In the genomic region with DNA sequence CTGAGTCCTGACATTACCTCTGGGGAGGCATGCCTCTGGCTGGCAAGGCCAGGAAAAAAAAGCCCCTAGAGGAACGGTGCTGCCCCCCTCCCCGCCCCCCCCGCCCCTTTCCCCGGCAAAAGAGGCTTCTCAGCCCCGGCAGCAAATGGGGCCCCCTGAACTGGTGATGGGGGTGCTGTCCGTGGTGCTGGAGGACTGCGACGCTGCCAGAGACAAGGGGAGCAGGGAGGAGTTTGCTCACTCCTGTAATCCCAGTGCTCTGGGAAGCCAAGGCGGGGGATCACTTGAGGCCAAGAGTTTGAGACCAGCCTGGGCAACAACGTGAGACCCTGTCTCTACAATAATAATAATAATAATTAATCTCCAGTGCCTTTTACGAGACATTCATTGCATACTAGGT, we compare ENCODE assay signal across 1 cellular context.
TF ChIP-seq lines count a peak whose summit lies in the region.

No MANE protein-coding gene starts in this region.

TF ChIP-seq in GM23338, 12 proteins besides CTCF, POLR2A, EP300 and RAD21:
- TF ChIP-seq, protein P1, sequence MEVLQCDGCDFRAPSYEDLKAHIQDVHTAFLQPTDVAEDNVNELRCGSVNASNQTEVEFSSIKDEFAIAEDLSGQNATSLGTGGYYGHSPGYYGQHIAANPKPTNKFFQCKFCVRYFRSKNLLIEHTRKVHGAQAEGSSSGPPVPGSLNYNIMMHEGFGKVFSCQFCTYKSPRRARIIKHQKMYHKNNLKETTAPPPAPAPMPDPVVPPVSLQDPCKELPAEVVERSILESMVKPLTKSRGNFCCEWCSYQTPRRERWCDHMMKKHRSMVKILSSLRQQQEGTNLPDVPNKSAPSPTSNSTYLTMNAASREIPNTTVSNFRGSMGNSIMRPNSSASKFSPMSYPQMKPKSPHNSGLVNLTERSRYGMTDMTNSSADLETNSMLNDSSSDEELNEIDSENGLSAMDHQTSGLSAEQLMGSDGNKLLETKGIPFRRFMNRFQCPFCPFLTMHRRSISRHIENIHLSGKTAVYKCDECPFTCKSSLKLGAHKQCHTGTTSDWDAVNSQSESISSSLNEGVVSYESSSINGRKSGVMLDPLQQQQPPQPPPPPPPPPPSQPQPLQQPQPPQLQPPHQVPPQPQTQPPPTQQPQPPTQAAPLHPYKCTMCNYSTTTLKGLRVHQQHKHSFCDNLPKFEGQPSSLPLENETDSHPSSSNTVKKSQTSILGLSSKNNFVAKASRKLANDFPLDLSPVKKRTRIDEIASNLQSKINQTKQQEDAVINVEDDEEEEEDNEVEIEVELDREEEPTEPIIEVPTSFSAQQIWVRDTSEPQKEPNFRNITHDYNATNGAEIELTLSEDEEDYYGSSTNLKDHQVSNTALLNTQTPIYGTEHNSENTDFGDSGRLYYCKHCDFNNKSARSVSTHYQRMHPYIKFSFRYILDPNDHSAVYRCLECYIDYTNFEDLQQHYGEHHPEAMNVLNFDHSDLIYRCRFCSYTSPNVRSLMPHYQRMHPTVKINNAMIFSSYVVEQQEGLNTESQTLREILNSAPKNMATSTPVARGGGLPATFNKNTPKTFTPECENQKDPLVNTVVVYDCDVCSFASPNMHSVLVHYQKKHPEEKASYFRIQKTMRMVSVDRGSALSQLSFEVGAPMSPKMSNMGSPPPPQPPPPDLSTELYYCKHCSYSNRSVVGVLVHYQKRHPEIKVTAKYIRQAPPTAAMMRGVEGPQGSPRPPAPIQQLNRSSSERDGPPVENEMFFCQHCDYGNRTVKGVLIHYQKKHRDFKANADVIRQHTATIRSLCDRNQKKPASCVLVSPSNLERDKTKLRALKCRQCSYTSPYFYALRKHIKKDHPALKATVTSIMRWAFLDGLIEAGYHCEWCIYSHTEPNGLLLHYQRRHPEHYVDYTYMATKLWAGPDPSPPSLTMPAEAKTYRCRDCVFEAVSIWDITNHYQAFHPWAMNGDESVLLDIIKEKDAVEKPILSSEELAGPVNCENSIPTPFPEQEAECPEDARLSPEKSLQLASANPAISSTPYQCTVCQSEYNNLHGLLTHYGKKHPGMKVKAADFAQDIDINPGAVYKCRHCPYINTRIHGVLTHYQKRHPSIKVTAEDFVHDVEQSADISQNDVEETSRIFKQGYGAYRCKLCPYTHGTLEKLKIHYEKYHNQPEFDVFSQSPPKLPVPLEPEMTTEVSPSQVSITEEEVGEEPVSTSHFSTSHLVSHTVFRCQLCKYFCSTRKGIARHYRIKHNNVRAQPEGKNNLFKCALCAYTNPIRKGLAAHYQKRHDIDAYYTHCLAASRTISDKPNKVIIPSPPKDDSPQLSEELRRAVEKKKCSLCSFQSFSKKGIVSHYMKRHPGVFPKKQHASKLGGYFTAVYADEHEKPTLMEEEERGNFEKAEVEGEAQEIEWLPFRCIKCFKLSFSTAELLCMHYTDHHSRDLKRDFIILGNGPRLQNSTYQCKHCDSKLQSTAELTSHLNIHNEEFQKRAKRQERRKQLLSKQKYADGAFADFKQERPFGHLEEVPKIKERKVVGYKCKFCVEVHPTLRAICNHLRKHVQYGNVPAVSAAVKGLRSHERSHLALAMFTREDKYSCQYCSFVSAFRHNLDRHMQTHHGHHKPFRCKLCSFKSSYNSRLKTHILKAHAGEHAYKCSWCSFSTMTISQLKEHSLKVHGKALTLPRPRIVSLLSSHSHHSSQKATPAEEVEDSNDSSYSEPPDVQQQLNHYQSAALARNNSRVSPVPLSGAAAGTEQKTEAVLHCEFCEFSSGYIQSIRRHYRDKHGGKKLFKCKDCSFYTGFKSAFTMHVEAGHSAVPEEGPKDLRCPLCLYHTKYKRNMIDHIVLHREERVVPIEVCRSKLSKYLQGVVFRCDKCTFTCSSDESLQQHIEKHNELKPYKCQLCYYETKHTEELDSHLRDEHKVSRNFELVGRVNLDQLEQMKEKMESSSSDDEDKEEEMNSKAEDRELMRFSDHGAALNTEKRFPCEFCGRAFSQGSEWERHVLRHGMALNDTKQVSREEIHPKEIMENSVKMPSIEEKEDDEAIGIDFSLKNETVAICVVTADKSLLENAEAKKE (CRISPR knock-in tag; IDR thresholded peaks at IDR 0.05): no peak
- no peak for TF ChIP-seq JUNB (IDR thresholded peaks at IDR 0.05; ENCODE audit: unreplicated experiment)
- TF ChIP-seq EZH2 (IDR thresholded peaks at IDR 0.05; ENCODE audit: low read depth, unreplicated experiment): no peak
- 0 out of 2 replicates have a peak, but pooled peaks have one; percentile 40 for TF ChIP-seq CREB1 (CRISPR knock-in tag; IDR thresholded peaks at IDR 0.05; ENCODE audit: low read depth)
- no peak for TF ChIP-seq ZNF114 (CRISPR knock-in tag; IDR thresholded peaks at IDR 0.05)
- TF ChIP-seq, protein P2, sequence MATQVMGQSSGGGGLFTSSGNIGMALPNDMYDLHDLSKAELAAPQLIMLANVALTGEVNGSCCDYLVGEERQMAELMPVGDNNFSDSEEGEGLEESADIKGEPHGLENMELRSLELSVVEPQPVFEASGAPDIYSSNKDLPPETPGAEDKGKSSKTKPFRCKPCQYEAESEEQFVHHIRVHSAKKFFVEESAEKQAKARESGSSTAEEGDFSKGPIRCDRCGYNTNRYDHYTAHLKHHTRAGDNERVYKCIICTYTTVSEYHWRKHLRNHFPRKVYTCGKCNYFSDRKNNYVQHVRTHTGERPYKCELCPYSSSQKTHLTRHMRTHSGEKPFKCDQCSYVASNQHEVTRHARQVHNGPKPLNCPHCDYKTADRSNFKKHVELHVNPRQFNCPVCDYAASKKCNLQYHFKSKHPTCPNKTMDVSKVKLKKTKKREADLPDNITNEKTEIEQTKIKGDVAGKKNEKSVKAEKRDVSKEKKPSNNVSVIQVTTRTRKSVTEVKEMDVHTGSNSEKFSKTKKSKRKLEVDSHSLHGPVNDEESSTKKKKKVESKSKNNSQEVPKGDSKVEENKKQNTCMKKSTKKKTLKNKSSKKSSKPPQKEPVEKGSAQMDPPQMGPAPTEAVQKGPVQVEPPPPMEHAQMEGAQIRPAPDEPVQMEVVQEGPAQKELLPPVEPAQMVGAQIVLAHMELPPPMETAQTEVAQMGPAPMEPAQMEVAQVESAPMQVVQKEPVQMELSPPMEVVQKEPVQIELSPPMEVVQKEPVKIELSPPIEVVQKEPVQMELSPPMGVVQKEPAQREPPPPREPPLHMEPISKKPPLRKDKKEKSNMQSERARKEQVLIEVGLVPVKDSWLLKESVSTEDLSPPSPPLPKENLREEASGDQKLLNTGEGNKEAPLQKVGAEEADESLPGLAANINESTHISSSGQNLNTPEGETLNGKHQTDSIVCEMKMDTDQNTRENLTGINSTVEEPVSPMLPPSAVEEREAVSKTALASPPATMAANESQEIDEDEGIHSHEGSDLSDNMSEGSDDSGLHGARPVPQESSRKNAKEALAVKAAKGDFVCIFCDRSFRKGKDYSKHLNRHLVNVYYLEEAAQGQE (IDR thresholded peaks at IDR 0.05; ENCODE audit: unreplicated experiment): peak; percentile 85
- TF ChIP-seq STAT1 (IDR thresholded peaks at IDR 0.05; ENCODE audit: unreplicated experiment): no peak
